ENCODE assay signal across 28 cellular contexts in the genomic region with DNA sequence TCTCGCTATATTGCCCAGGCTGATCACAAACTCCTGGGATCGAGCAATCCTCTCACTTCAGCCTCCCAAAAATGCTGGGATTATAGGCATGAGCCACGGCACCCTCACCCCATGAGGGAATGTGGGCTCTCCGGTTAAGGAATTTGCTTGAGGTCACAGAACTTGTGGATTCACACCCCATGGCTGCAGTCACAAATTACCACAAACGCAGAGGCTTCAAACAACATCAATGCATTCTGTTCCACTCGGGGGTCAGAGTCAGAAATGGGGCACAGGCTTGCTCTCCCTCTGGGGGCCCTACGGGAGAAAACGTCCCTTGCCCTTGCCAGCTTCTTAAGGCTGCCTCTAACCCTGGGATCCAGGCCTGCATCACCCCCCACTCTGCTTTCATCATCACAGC. TPM values are rescaled to one million over a fixed set of nuclear protein-coding genes. Genes with fewer than 3 reads are reported as not detected.
DNase-seq lines count a peak whose midpoint lies in the region; FAIRE-seq and TF ChIP-seq lines count a peak whose summit lies in the region.
"Had no signal": no experiment of that assay in that cellular context is flagged by ENCODE, and none has a peak within 500 bp of the region (broad histone marks: within the 10 kb centered on the region; RNA-seq: fewer than 3 reads in every experiment).

No MANE protein-coding gene starts in this region.

- WGBS in mesendoderm (ENCODE audit: extremely low coverage, insufficient coverage, low lambda C conversion rate), result no CpG with 5 or more reads among the region's 8 CpGs

- H3K9me3 ChIP-seq in astrocyte (ENCODE audit: insufficient read depth, low read depth, low read length), result no peaks in the 10 kb centered on the region

- H3K79me2 ChIP-seq in astrocyte (ENCODE audit: insufficient read depth, low read length) (no peaks in the 10 kb centered on the region), mesendoderm (ENCODE audit: control insufficient read depth, insufficient read depth, low read length) (no peaks in the 10 kb centered on the region)

- H2BK5ac ChIP-seq in mesendoderm (ENCODE audit: low read length), result no peak overlapping the region

- H3K4me1 ChIP-seq in astrocyte (ENCODE audit: insufficient read depth, low read length) (peaks cover 3% of the 10 kb centered on the region), mesendoderm (ENCODE audit: control insufficient read depth, low read depth, low read length) (no peaks in the 10 kb centered on the region)

- H4K5ac ChIP-seq in mesendoderm (ENCODE audit: low read length), result no peak overlapping the region

- H3K27ac ChIP-seq in astrocyte (ENCODE audit: low read depth, low read length) (no peak overlapping the region), mesendoderm (ENCODE audit: low read depth, low read length) (no peak overlapping the region)
- H3K27ac ChIP-seq: 22Rv1, dorsolateral prefrontal cortex had no signal

- no peak overlapping the region for H3K23ac ChIP-seq in mesendoderm (ENCODE audit: low read length)

- H3K27me3 ChIP-seq in astrocyte (ENCODE audit: insufficient read depth, low read length) (peaks cover 4% of the 10 kb centered on the region), mesendoderm (ENCODE audit: insufficient read depth, low read length, poor library complexity) (no peaks in the 10 kb centered on the region)

- DNase-seq in activated effector memory CD4-positive, alpha-beta T cell treated with anti-CD3 and anti-CD28 coated beads, Interleukin-2, amount 50 U/mL, for 16 hours, result peak; percentile 28
- no peak for DNase-seq in activated effector memory CD4-positive, alpha-beta T cell treated with Interleukin-2 at 50 U/mL for 16 hours
- no peak for DNase-seq in astrocyte (ENCODE audit: low read depth)
- peak; percentile 72 for DNase-seq in mesendoderm
- no peak for DNase-seq in KG1 (lab: John Stamatoyannopoulos, UW)
- DNase-seq in NCI-H345 (lab: John Stamatoyannopoulos, UW), result no peak
- DNase-seq in NCI-H2029 (lab: John Stamatoyannopoulos, UW), result no peak
- DNase-seq in HuH-7.5 (ENCODE audit: low spot score), result no peak
- DNase-seq: activated CD4-positive, alpha-beta T cell treated with anti-CD3 and anti-CD28 coated beads for 4 hours; activated gamma-delta T cell treated with Interleukin-2 at 50 U/mL for 16 hours; CD8-positive, alpha-beta memory T cell; DMS53; dorsolateral prefrontal cortex; glutamatergic neuron; kidney; NCI-H1694; NCI-H2171; NCI-H524; PC-3; SHP77; stimulated activated CD4-positive, alpha-beta T cell treated with anti-CD3 and anti-CD28 coated beads, Interleukin-4, amount 100 ng/mL, for 1 hour had no signal

- no peak overlapping the region for H3K4me3 ChIP-seq in astrocyte (ENCODE audit: insufficient read depth, low read depth, low read length)
- no peak overlapping the region for H3K4me3 ChIP-seq in mesendoderm (ENCODE audit: low read length)
- H3K4me3 ChIP-seq: dorsolateral prefrontal cortex had no signal

- no peaks in the 10 kb centered on the region for H3K36me3 Mint-ChIP-seq in astrocyte (ENCODE audit: low read depth, unreplicated experiment)
- H3K36me3 Mint-ChIP-seq: CD8-positive, alpha-beta memory T cell; natural killer cell treated with Interleukin-12 subunit alpha and Interleukin-12 subunit beta and Interleukin-15 and Interleukin-18, amount 100 ng/mL, for 72 hours had no signal

- H3K9ac ChIP-seq in astrocyte (ENCODE audit: low read length), result no peak overlapping the region
- no peak overlapping the region for H3K9ac ChIP-seq in mesendoderm (ENCODE audit: low read length)

- H2BK15ac ChIP-seq in mesendoderm (replicated peaks; ENCODE audit: low read depth), result no peak overlapping the region

- no peak overlapping the region for H2BK120ac ChIP-seq in mesendoderm (ENCODE audit: low read depth, low read length)

- H3K18ac ChIP-seq in mesendoderm (ENCODE audit: low read length), result no peak overlapping the region

- H3K36me3 ChIP-seq in astrocyte (ENCODE audit: insufficient read depth, low read length) (no peaks in the 10 kb centered on the region), mesendoderm (ENCODE audit: control insufficient read depth, insufficient read depth, low read length) (no peaks in the 10 kb centered on the region)

- H3K4me1 Mint-ChIP-seq in astrocyte (ENCODE audit: low read depth, unreplicated experiment), result peaks cover 1% of the 10 kb centered on the region

- no peaks in the 10 kb centered on the region for H4K20me1 ChIP-seq in astrocyte (ENCODE audit: insufficient read depth, low read length)

- no peak overlapping the region for H3K56ac ChIP-seq in mesendoderm (ENCODE audit: low read length)

- H2AK5ac ChIP-seq in mesendoderm (ENCODE audit: low read length), result no peak overlapping the region

- H3K79me1 ChIP-seq in mesendoderm (ENCODE audit: low read length), result no peaks in the 10 kb centered on the region

- no peak overlapping the region for H3K4me3 Mint-ChIP-seq in astrocyte (ENCODE audit: unreplicated experiment)
- H3K4me3 Mint-ChIP-seq: CD8-positive, alpha-beta memory T cell had no signal

- peaks cover 26% of the 10 kb centered on the region for H3K27me3 Mint-ChIP-seq in astrocyte (ENCODE audit: low read depth, unreplicated experiment)

- H2AFZ ChIP-seq in astrocyte (ENCODE audit: low read depth, low read length), result no peak overlapping the region

- no peak overlapping the region for H4K8ac ChIP-seq in mesendoderm (ENCODE audit: low read depth, low read length)

- peak overlapping the region; percentile 6 for H3K27ac Mint-ChIP-seq in astrocyte (ENCODE audit: unreplicated experiment)
- H3K27ac Mint-ChIP-seq: CD8-positive, alpha-beta memory T cell had no signal

- H3K4ac ChIP-seq in mesendoderm (ENCODE audit: low read depth, low read length), result no peak overlapping the region

- H3K4me2 ChIP-seq in astrocyte (ENCODE audit: low read length) (no peak overlapping the region), mesendoderm (ENCODE audit: low read length) (no peak overlapping the region)

- TF ChIP-seq CTCF in astrocyte (IDR thresholded peaks at IDR 0.05; ENCODE audit: insufficient read depth, low read depth, low read length), result no peak

- peaks cover 6% of the 10 kb centered on the region for H3K9me3 Mint-ChIP-seq in astrocyte (ENCODE audit: unreplicated experiment)
- H3K9me3 Mint-ChIP-seq: CD8-positive, alpha-beta memory T cell; natural killer cell treated with Interleukin-12 subunit alpha and Interleukin-12 subunit beta and Interleukin-15 and Interleukin-18, amount 100 ng/mL, for 72 hours had no signal

- FAIRE-seq in astrocyte (lab: Jason Lieb, UNC), result no peak
- FAIRE-seq: endothelial cell of umbilical vein, kidney had no signal

RNA-seq across cellular contexts. Expression of a gene that starts 12.2 kb away (rescaled TPM):
- total RNA-seq in astrocyte, result not detected in 2 replicates
- polyA plus RNA-seq in mesendoderm (2013, experiment 1 of 2), result not detected
- not detected for polyA plus RNA-seq in mesendoderm (2013, experiment 2 of 2)
- total RNA-seq: CD8-positive, alpha-beta memory T cell; dorsolateral prefrontal cortex; endothelial cell of umbilical vein; kidney; LHCN-M2; natural killer cell treated with Interleukin-12 subunit alpha and Interleukin-12 subunit beta and Interleukin-15 and Interleukin-18, amount 100 ng/mL, for 72 hours; osteocyte; PC-3; ureter had no signal
- polyA plus RNA-seq: CD8-positive, alpha-beta memory T cell; endothelial cell of umbilical vein; liver had no signal

RNA-seq across cellular contexts. Expression of a gene that starts 36.8 kb away (rescaled TPM):
- total RNA-seq in astrocyte, result 37.2 and 43.3 TPM in 2 replicates
- polyA plus RNA-seq in mesendoderm (2013, experiment 1 of 2), result 41.5 TPM
- polyA plus RNA-seq in mesendoderm (2013, experiment 2 of 2), result 39.9 TPM

RNA-seq across cellular contexts. Expression of a gene that starts 37.1 kb away (rescaled TPM):
- total RNA-seq in astrocyte, result 108 and 109 TPM in 2 replicates
- polyA plus RNA-seq in mesendoderm (2013, experiment 1 of 2), result 45.5 TPM
- polyA plus RNA-seq in mesendoderm (2013, experiment 2 of 2), result 45.1 TPM

Comparison
In these comparisons a context has a peak if more than half of its experiments do, and no peak if none do; other contexts are left out.
1. DNase-seq: peak in activated effector memory CD4-positive, alpha-beta T cell treated with anti-CD3 and anti-CD28 coated beads, Interleukin-2, amount 50 U/mL, for 16 hours (single experiment) and mesendoderm (single experiment); none in activated effector memory CD4-positive, alpha-beta T cell treated with Interleukin-2 at 50 U/mL for 16 hours (single experiment), astrocyte (single experiment), KG1 (single experiment), NCI-H345 (single experiment), NCI-H2029 (single experiment) and HuH-7.5 (single experiment).